22 cellular contexts compared by ENCODE assay signal in genomic region chr1:225750420-225750819, GRCh38. TPM values are rescaled to one million over a fixed set of nuclear protein-coding genes. Genes with fewer than 3 reads are reported as not detected.
A peak's percentile ranks its signal among the peaks of the same experiment; 100 is the strongest.
DNase-seq lines count a peak whose midpoint lies in the region; ATAC-seq and TF ChIP-seq lines count a peak whose summit lies in the region.
"Had no signal": no experiment of that assay in that cellular context is flagged by ENCODE, and none has a peak within 500 bp of the region (broad histone marks: within the 10 kb centered on the region; RNA-seq: fewer than 3 reads in every experiment).

No MANE protein-coding gene starts in this region.

- no peak for ATAC-seq in right cardiac atrium
- ATAC-seq in Right ventricle myocardium superior (ENCODE audit: poor library complexity), result no peak
- no peak for ATAC-seq in right lobe of liver
- ATAC-seq: A549, HepG2 had no signal

- H3K4me3 ChIP-seq in right cardiac atrium (ENCODE audit: low read length) (no peak overlapping the region), right lobe of liver (no peak overlapping the region), lower leg skin (ENCODE audit: low read depth, poor library complexity, severe bottlenecking) (no peak overlapping the region)
- H3K4me3 ChIP-seq: A549, GM23248, PC-9, SJSA1 had no signal

- intact Hi-C loops in right cardiac atrium (cut with DNase I), result loop anchor here in 2 of 4 donors (5.0 to 10.0 kb wide), 3 partner anchors 56 to 98 kb away; partner anchors contain the start of gene ENAH (in 1 of the 2)
- intact Hi-C loops in Right ventricle myocardium superior (cut with DNase I), result loop anchor here (10.0 kb wide), 1 partner anchor 56 kb away; no protein-coding TSS in a partner anchor
- intact Hi-C loops in right lobe of liver (cut with DNase I), result no loop called here
- intact Hi-C loops in lower leg skin (cut with DNase I; ENCODE audit: low total_unique reads), result no loop called here

- no peaks in the 10 kb centered on the region for H3K36me3 ChIP-seq in right lobe of liver
- H3K36me3 ChIP-seq: BE2C, SJSA1 had no signal

- H3K27me3 ChIP-seq in right cardiac atrium (ENCODE audit: control insufficient read depth, insufficient read depth) (no peaks in the 10 kb centered on the region), right lobe of liver (no peaks in the 10 kb centered on the region)
- H3K27me3 ChIP-seq: BE2C, SJSA1 had no signal

- TF ChIP-seq POLR2A in right lobe of liver (IDR thresholded peaks at IDR 0.05) (no peak), lower leg skin (IDR thresholded peaks at IDR 0.05) (no peak)

- H3K9me3 ChIP-seq in right cardiac atrium (ENCODE audit: control insufficient read depth, low read length) (no peaks in the 10 kb centered on the region), right lobe of liver (no peaks in the 10 kb centered on the region)
- H3K9me3 ChIP-seq: A549, BE2C, SJSA1 had no signal

- WGBS in right cardiac atrium, result 47% methylated on average over 4 of the region's 4 CpGs
- WGBS in right lobe of liver (ENCODE audit: insufficient coverage, low coverage, low lambda C conversion rate, missing lambda C conversion rate), result 65% methylated on average over 4 of the region's 4 CpGs
- 50 to 58% methylated on average over 4 of the region's 4 CpGs for WGBS in lower leg skin, 2 donors

- DNase-seq in right cardiac atrium, result no peak
- DNase-seq in Right ventricle myocardium superior, result no peak
- DNase-seq in NCI-H69 (lab: John Stamatoyannopoulos, UW), result peak; percentile 27
- DNase-seq in myocyte (ENCODE audit: low read depth), result peak; percentile 89
- no peak for DNase-seq in right lobe of liver
- no peak for DNase-seq in SIG-M5 treated with dmso at 0.1 percent for 504 hours (lab: John Stamatoyannopoulos, UW; ENCODE audit: unreplicated experiment)
- DNase-seq in lower leg skin (ENCODE audit: low spot score in 2 of 2), result no peak
- DNase-seq: BE2C; CD4-positive, CD25-positive, alpha-beta regulatory T cell; DMS79 treated with DMSO at 0.1 percent for 48 hours; GM23248; H9; KBM-7; NCI-H1092; NCI-H1436; NCI-H2029; NCI-H748 treated with DMSO at 0.1 percent for 48 hours; PC-9 had no signal

- H3K4me1 ChIP-seq in right cardiac atrium (ENCODE audit: control insufficient read depth, insufficient read depth, low read length) (peaks cover 8% of the 10 kb centered on the region), right lobe of liver (peaks cover 0 to 15% (median 3%) of the 10 kb centered on the region in 4 donors)

- no peak for TF ChIP-seq CTCF in right lobe of liver (IDR thresholded peaks at IDR 0.05)
- no peak for TF ChIP-seq CTCF in lower leg skin (IDR thresholded peaks at IDR 0.05)

- H3K27ac ChIP-seq in right cardiac atrium (ENCODE audit: low read length), result peak overlapping the region; percentile 64
- H3K27ac ChIP-seq in right lobe of liver, result no peak overlapping the region
- H3K27ac ChIP-seq: GM23248, HL-60, PC-9, SJSA1 had no signal

RNA-seq across cellular contexts. Expression of gene SRP9, which starts 27.2 kb away (rescaled TPM):
- total RNA-seq in right cardiac atrium (100 to 1,000 TPM; 193 to 245 (median 219) TPM), Right ventricle myocardium superior (188 TPM), myocyte (249 and 277 TPM in 2 replicates), right lobe of liver (100 to 1,000 TPM; 132 to 150 (median 141) TPM), lower leg skin (100 to 1,000 TPM; 117 to 191 (median 154) TPM)
- 259 TPM for polyA plus RNA-seq in right cardiac atrium
- 230 TPM for polyA plus RNA-seq in myocyte (2012)

RNA-seq across cellular contexts. Expression of gene EPHX1, which starts 59.5 kb away (rescaled TPM):
- 10 to 100 TPM; 47.3 to 65.0 (median 56.8) TPM for total RNA-seq in right cardiac atrium
- 54.0 TPM for polyA plus RNA-seq in right cardiac atrium
- 68.6 TPM for total RNA-seq in Right ventricle myocardium superior
- total RNA-seq in myocyte, result 24.1 and 28.3 TPM in 2 replicates
- 98.4 TPM for polyA plus RNA-seq in myocyte (2012)
- 1,000 to 10,000 TPM in 3 of 6 experiments, 100 to 1,000 TPM in 3; 331 to 4,402 (median 1,032) TPM for total RNA-seq in right lobe of liver
- total RNA-seq in lower leg skin, result 10 to 100 TPM; 42.9 to 62.7 (median 56.8) TPM

Comparison
In these comparisons a context has a peak if more than half of its experiments do, and no peak if none do; other contexts are left out.
1. DNase-seq: peak in NCI-H69 (single experiment) and myocyte (single experiment); none in right cardiac atrium (0 of 3), Right ventricle myocardium superior (single experiment), right lobe of liver (0 of 3), SIG-M5 treated with dmso at 0.1 percent for 504 hours (single experiment) and lower leg skin (0 of 2).